Comparison of ENCODE assay signal across 8 cellular contexts in the genomic region with DNA sequence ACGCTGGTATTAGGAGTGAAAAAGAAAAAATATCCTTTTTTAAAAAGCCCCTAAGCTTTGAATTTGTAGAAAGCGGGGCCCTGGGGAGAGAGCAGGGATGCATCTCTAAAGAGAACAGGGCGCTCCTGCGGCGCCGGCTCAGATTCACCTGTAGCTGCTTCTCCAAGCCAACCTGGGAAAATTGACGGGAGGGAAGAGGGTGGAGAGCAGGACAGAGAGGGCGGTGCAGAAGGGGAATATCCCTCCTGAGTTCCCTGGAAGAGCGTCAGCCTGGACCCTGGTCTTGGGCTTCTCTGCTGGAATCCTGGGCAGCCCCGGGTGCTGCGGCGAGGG. TPM values are rescaled to one million over a fixed set of nuclear protein-coding genes. Genes with fewer than 3 reads are reported as not detected.
DNase-seq lines count a peak whose midpoint lies in the region; ATAC-seq lines count a peak whose summit lies in the region.

No MANE protein-coding gene starts in this region.

- no peak overlapping the region for H3K27ac ChIP-seq in subcutaneous abdominal adipose tissue (ENCODE audit: low read depth, low read length)

- H3K4me3 ChIP-seq in subcutaneous abdominal adipose tissue (ENCODE audit: low read depth in 1 of 5, low read length in 5 of 5): peak overlapping the region in 3 of 5 donors; percentile 10 to 64 (median 54)

- peaks cover 54% of the 10 kb centered on the region for H3K4me1 Mint-ChIP-seq in activated T-cell treated with anti-CD3 and anti-CD28 coated beads, Interleukin-2, amount 50 U/mL, for 72 hours (ENCODE audit: low read depth)
- H3K4me1 Mint-ChIP-seq in activated CD8-positive, alpha-beta T cell treated with anti-CD3 and anti-CD28 coated beads, Interleukin-2, amount 10 ng/mL, durations not matched to agents 7 days and 5 days (ENCODE audit: low read depth): peaks cover 57% of the 10 kb centered on the region
- peaks cover 41 to 44% of the 10 kb centered on the region in 2 donors for H3K4me1 Mint-ChIP-seq in immature natural killer cell

- H3K4me3 Mint-ChIP-seq in activated T-cell treated with anti-CD3 and anti-CD28 coated beads, Interleukin-2, amount 50 U/mL, for 72 hours: peak overlapping the region; percentile 76 to 97
- peak overlapping the region; percentile 68 for H3K4me3 Mint-ChIP-seq in activated CD8-positive, alpha-beta T cell treated with anti-CD3 and anti-CD28 coated beads, Interleukin-2, amount 10 ng/mL, durations not matched to agents 7 days and 5 days
- H3K4me3 Mint-ChIP-seq in immature natural killer cell: peak overlapping the region; percentile 68 to 86 (median 73)

- DNase-seq in activated T-cell treated with anti-CD3 and anti-CD28 coated beads, Interleukin-2, amount 50 U/mL, for 72 hours: no peak
- no peak for DNase-seq in activated T-cell treated with anti-CD3 and anti-CD28 coated beads, Interleukin-2, amount 50 U/mL, for 1 hour
- DNase-seq in activated CD8-positive, alpha-beta T cell treated with anti-CD3 and anti-CD28 coated beads, Interleukin-2, amount 10 ng/mL, durations not matched to agents 7 days and 5 days: no peak
- DNase-seq in immature natural killer cell: no peak
- DNase-seq in activated gamma-delta T cell (lab: John Stamatoyannopoulos, UW): no peak
- DNase-seq in pons (ENCODE audit: low spot score): no peak
- DNase-seq in epidermal melanocyte (ENCODE audit: insufficient read length, low spot score): no peak

- H3K36me3 ChIP-seq in subcutaneous abdominal adipose tissue (ENCODE audit: control insufficient read depth in 5 of 5, insufficient read depth in 5 of 5, low read length in 5 of 5): no peaks in the 10 kb centered on the region

- H3K27ac Mint-ChIP-seq in activated T-cell treated with anti-CD3 and anti-CD28 coated beads, Interleukin-2, amount 50 U/mL, for 72 hours: no peak overlapping the region
- H3K27ac Mint-ChIP-seq in activated CD8-positive, alpha-beta T cell treated with anti-CD3 and anti-CD28 coated beads, Interleukin-2, amount 10 ng/mL, durations not matched to agents 7 days and 5 days: peak overlapping the region; percentile 98
- peak overlapping the region; percentile 88 to 98 (median 94) for H3K27ac Mint-ChIP-seq in immature natural killer cell

- H3K36me3 Mint-ChIP-seq in activated T-cell treated with anti-CD3 and anti-CD28 coated beads, Interleukin-2, amount 50 U/mL, for 72 hours (ENCODE audit: insufficient read depth in 2 of 2): no peaks in the 10 kb centered on the region
- no peaks in the 10 kb centered on the region for H3K36me3 Mint-ChIP-seq in activated CD8-positive, alpha-beta T cell treated with anti-CD3 and anti-CD28 coated beads, Interleukin-2, amount 10 ng/mL, durations not matched to agents 7 days and 5 days (ENCODE audit: low read depth)
- no peaks in the 10 kb centered on the region for H3K36me3 Mint-ChIP-seq in immature natural killer cell

- POLR2A ChIA-PET in activated CD8-positive, alpha-beta T cell treated with anti-CD3 and anti-CD28 coated beads, Interleukin-2, amount 10 ng/mL, durations not matched to agents 7 days and 5 days (lab: Charles Lee): interaction anchor here (1.3 to 6.6 kb wide), 4 partner anchors 34 to 75 kb away, joined by 4 to 48 read pairs (median 12); a partner anchor contains a TSS

- H3K27me3 Mint-ChIP-seq in activated T-cell treated with anti-CD3 and anti-CD28 coated beads, Interleukin-2, amount 50 U/mL, for 72 hours (ENCODE audit: low read depth): peaks cover 8% of the 10 kb centered on the region
- H3K27me3 Mint-ChIP-seq in activated CD8-positive, alpha-beta T cell treated with anti-CD3 and anti-CD28 coated beads, Interleukin-2, amount 10 ng/mL, durations not matched to agents 7 days and 5 days (ENCODE audit: low read depth): no peaks in the 10 kb centered on the region
- peaks cover 7 to 10% (median 8%) of the 10 kb centered on the region in 3 donors for H3K27me3 Mint-ChIP-seq in immature natural killer cell (ENCODE audit: low read depth in 3 of 3)

- ATAC-seq in activated T-cell treated with anti-CD3 and anti-CD28 coated beads, Interleukin-2, amount 50 U/mL, for 72 hours (replicated peaks in 1 of 2): no peak
- no peak for ATAC-seq in activated CD8-positive, alpha-beta T cell treated with anti-CD3 and anti-CD28 coated beads, Interleukin-2, amount 10 ng/mL, durations not matched to agents 7 days and 5 days

- H3K4me1 ChIP-seq in subcutaneous abdominal adipose tissue (ENCODE audit: control insufficient read depth in 5 of 5, insufficient read depth in 5 of 5, low read length in 5 of 5): peaks cover 0 to 33% (median 15%) of the 10 kb centered on the region in 5 donors

- no peaks in the 10 kb centered on the region for H3K9me3 Mint-ChIP-seq in activated T-cell treated with anti-CD3 and anti-CD28 coated beads, Interleukin-2, amount 50 U/mL, for 72 hours
- no peaks in the 10 kb centered on the region for H3K9me3 Mint-ChIP-seq in activated CD8-positive, alpha-beta T cell treated with anti-CD3 and anti-CD28 coated beads, Interleukin-2, amount 10 ng/mL, durations not matched to agents 7 days and 5 days (ENCODE audit: insufficient read depth)
- H3K9me3 Mint-ChIP-seq in immature natural killer cell: no peaks in the 10 kb centered on the region

- H3K9ac ChIP-seq in subcutaneous abdominal adipose tissue (ENCODE audit: low read length in 5 of 5): no peak overlapping the region

- H3K27me3 ChIP-seq in subcutaneous abdominal adipose tissue (ENCODE audit: control insufficient read depth in 5 of 5, insufficient read depth in 4 of 5, low read length in 5 of 5): peaks cover 0 to 19% (median 11%) of the 10 kb centered on the region in 5 donors

- CTCF ChIA-PET in activated CD8-positive, alpha-beta T cell treated with anti-CD3 and anti-CD28 coated beads, Interleukin-2, amount 10 ng/mL, durations not matched to agents 7 days and 5 days (lab: Charles Lee): interaction anchor here (0.7 to 3.5 kb wide), 10 partner anchors 18 to 275 kb away, joined by 3 to 17 read pairs (median 4); no protein-coding TSS in a partner anchor

- no peaks in the 10 kb centered on the region for H3K9me3 ChIP-seq in subcutaneous abdominal adipose tissue (ENCODE audit: control insufficient read depth in 5 of 5, low read length in 5 of 5)

RNA-seq across cellular contexts. Expression of a gene that starts 0.8 kb away (rescaled TPM):
- total RNA-seq in activated T-cell treated with anti-CD3 and anti-CD28 coated beads, Interleukin-2, amount 50 U/mL, for 72 hours: under 1 TPM; 0.46 to 0.50 TPM
- total RNA-seq in activated CD8-positive, alpha-beta T cell treated with anti-CD3 and anti-CD28 coated beads, Interleukin-2, amount 10 ng/mL, durations not matched to agents 7 days and 5 days: 1 to 10 TPM in 1 of 2 experiments, under 1 TPM in 1; 0.92 to 1.4 TPM
- polyA plus RNA-seq in immature natural killer cell: under 1 TPM in 2 of 3 donors, not detected in 1; 0.33 to 0.69 TPM

RNA-seq across cellular contexts. Expression of a gene that starts 33.8 kb away (rescaled TPM):
- 1,000 to 10,000 TPM; 2,946 to 2,967 TPM for total RNA-seq in activated T-cell treated with anti-CD3 and anti-CD28 coated beads, Interleukin-2, amount 50 U/mL, for 72 hours
- 1,000 to 10,000 TPM; 1,775 to 1,899 TPM for total RNA-seq in activated CD8-positive, alpha-beta T cell treated with anti-CD3 and anti-CD28 coated beads, Interleukin-2, amount 10 ng/mL, durations not matched to agents 7 days and 5 days
- polyA plus RNA-seq in immature natural killer cell: 1,000 to 10,000 TPM; 1,116 to 2,496 (median 1,471) TPM
